ENCODE assay signal across 10 cellular contexts in the genomic region with DNA sequence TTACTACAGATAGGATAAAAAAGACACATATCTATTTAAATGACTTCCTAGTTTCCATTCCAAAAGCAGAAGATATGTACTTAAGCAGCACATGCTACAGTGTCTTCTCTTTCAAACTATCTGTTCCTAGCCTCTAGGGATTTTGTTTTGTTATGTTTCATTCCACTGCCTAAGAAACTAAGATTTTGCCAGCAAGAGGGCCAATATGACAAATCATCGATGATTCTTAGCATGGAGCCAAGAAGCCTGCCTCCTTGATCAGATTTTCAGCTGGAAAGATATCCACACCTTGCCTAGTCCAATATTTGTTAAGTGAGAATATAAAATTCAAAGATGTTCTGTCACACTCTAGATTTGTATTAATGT. TPM values are rescaled to one million over a fixed set of nuclear protein-coding genes. Genes with fewer than 3 reads are reported as not detected.
DNase-seq lines count a peak whose midpoint lies in the region; ATAC-seq lines count a peak whose summit lies in the region.
"Had no signal": no experiment of that assay in that cellular context is flagged by ENCODE, and none has a peak within 500 bp of the region (broad histone marks: within the 10 kb centered on the region; RNA-seq: fewer than 3 reads in every experiment).

No MANE protein-coding gene starts in this region.

- H3K4me3 ChIP-seq in adipocyte (ENCODE audit: low read length) (peak overlapping the region; percentile 53), mucosa of rectum (ENCODE audit: low read length in 2 of 2) (peak overlapping the region in 1 of 2 donors; percentile 37)
- H3K4me3 ChIP-seq: SJCRH30 had no signal

- H3K27me3 ChIP-seq in adipocyte (replicated peaks; ENCODE audit: control insufficient read depth, insufficient read depth, low read length), result no peaks in the 10 kb centered on the region
- H3K27me3 ChIP-seq in mucosa of rectum (ENCODE audit: control insufficient read depth in 2 of 2, insufficient read depth in 2 of 2, low read length in 2 of 2), result no peaks in the 10 kb centered on the region
- H3K27me3 ChIP-seq: SJCRH30 had no signal

- H3K27ac ChIP-seq in mucosa of rectum (ENCODE audit: low read depth in 2 of 2, low read length in 2 of 2), result peak overlapping the region; percentile 18 to 70
- H3K27ac ChIP-seq: SJCRH30 had no signal

- H3K27me3 Mint-ChIP-seq in stimulated activated naive CD8-positive, alpha-beta T cell treated with anti-CD3 and anti-CD28 coated beads, Interleukin-15, Interleukin-2, amounts not matched to agents 100 ng/mL and 50 ng/mL, for 24 hours, result no peaks in the 10 kb centered on the region

- H3K4me1 ChIP-seq in adipocyte (ENCODE audit: control insufficient read depth, insufficient read depth, low read length) (peaks cover 90% of the 10 kb centered on the region), mucosa of rectum (ENCODE audit: control insufficient read depth in 2 of 2, insufficient read depth in 2 of 2, low read length in 2 of 2) (peaks cover 66 to 83% of the 10 kb centered on the region in 2 donors)

- H3K9ac ChIP-seq in adipocyte (ENCODE audit: low read length), result peak overlapping the region; percentile 62
- H3K9ac ChIP-seq in mucosa of rectum (ENCODE audit: low read depth in 1 of 2, low read length in 2 of 2), result peak overlapping the region in 1 of 2 donors; percentile 44

- no peak for DNase-seq in stimulated activated naive CD8-positive, alpha-beta T cell treated with anti-CD3 and anti-CD28 coated beads, Interleukin-15, Interleukin-2, amounts not matched to agents 100 U/mL and 50 U/mL, for 24 hours
- DNase-seq in adipocyte (ENCODE audit: low read depth) (peak; percentile 44), NCI-H2081 treated with DMSO at 0.1 percent for 48 hours (lab: John Stamatoyannopoulos, UW) (no peak), ureter (ENCODE audit: low spot score) (no peak), AG08395 (ENCODE audit: low spot score) (no peak)
- DNase-seq: islet precursor cell had no signal

- no peak for ATAC-seq in stimulated activated naive CD8-positive, alpha-beta T cell treated with anti-CD3 and anti-CD28 coated beads, Interleukin-15, Interleukin-2, amounts not matched to agents 100 U/mL and 50 U/mL, for 24 hours
- ATAC-seq in HG03139 (IDR thresholded peaks at IDR 0.05; ENCODE audit: unreplicated experiment), result no peak

- H3K36me3 Mint-ChIP-seq in stimulated activated naive CD8-positive, alpha-beta T cell treated with anti-CD3 and anti-CD28 coated beads, Interleukin-15, Interleukin-2, amounts not matched to agents 100 ng/mL and 50 ng/mL, for 24 hours (ENCODE audit: low read depth), result peaks cover 87% of the 10 kb centered on the region

- H3K9me3 ChIP-seq in adipocyte (ENCODE audit: control insufficient read depth, low read length) (no peaks in the 10 kb centered on the region), mucosa of rectum (ENCODE audit: control insufficient read depth in 2 of 2, low read length in 2 of 2) (no peaks in the 10 kb centered on the region)
- H3K9me3 ChIP-seq: SJCRH30 had no signal

- no peaks in the 10 kb centered on the region for H3K9me3 Mint-ChIP-seq in stimulated activated naive CD8-positive, alpha-beta T cell treated with anti-CD3 and anti-CD28 coated beads, Interleukin-15, Interleukin-2, amounts not matched to agents 100 ng/mL and 50 ng/mL, for 24 hours

- peak overlapping the region; percentile 98 for H3K27ac Mint-ChIP-seq in stimulated activated naive CD8-positive, alpha-beta T cell treated with anti-CD3 and anti-CD28 coated beads, Interleukin-15, Interleukin-2, amounts not matched to agents 100 ng/mL and 50 ng/mL, for 24 hours

- peaks cover 92% of the 10 kb centered on the region for H3K4me1 Mint-ChIP-seq in stimulated activated naive CD8-positive, alpha-beta T cell treated with anti-CD3 and anti-CD28 coated beads, Interleukin-15, Interleukin-2, amounts not matched to agents 100 ng/mL and 50 ng/mL, for 24 hours (ENCODE audit: low read depth)

- peaks cover 7% of the 10 kb centered on the region for H3K36me3 ChIP-seq in adipocyte (ENCODE audit: control insufficient read depth, insufficient read depth, low read length, severe bottlenecking)
- peaks cover 4 to 6% of the 10 kb centered on the region in 2 donors for H3K36me3 ChIP-seq in mucosa of rectum (ENCODE audit: control insufficient read depth in 2 of 2, insufficient read depth in 2 of 2, low read length in 2 of 2)

- peak overlapping the region; percentile 89 for H3K4me3 Mint-ChIP-seq in stimulated activated naive CD8-positive, alpha-beta T cell treated with anti-CD3 and anti-CD28 coated beads, Interleukin-15, Interleukin-2, amounts not matched to agents 100 ng/mL and 50 ng/mL, for 24 hours

RNA-seq across cellular contexts. Expression of gene SNX5, which starts 7.0 kb away (rescaled TPM):
- 90.7 TPM for total RNA-seq in ureter

RNA-seq across cellular contexts. Expression of gene MGME1, which starts 7.2 kb away (rescaled TPM):
- total RNA-seq in ureter, result 15.1 TPM
